ENCODE assay signal across 16 cellular contexts in the genomic region with DNA sequence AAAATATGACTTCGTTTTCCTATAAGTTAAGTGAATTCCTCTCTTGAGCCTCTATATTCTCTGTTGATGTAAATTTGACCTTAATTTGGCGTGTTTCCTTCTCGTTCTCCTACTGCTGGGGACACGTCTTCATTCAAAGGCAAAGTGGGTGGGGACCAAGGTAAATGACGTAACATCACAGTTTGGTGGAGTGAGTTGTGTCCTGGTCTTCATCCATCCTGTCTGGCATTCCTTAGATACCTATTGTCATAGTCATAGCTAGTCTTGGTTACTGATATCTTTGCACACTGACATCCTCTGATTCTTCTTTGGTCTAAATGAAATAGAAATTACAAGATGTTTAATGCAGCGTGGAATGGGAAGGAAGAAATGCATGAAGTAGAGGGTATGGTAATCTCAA.
DNase-seq lines count a peak whose midpoint lies in the region; ATAC-seq, FAIRE-seq and TF ChIP-seq lines count a peak whose summit lies in the region.
"Had no signal": no experiment of that assay in that cellular context is flagged by ENCODE, and none has a peak within 500 bp of the region (broad histone marks: within the 10 kb centered on the region; RNA-seq: fewer than 3 reads in every experiment).

No MANE protein-coding gene starts in this region.

- H3K4me3 ChIP-seq in breast epithelium (no peak overlapping the region), fibroblast of lung (replicated peaks in 1 of 4; ENCODE audit: control extremely low read depth in 1 of 4, insufficient read depth in 1 of 4, low read depth in 3 of 4, low read length in 4 of 4) (no peak overlapping the region), psoas muscle (no peak overlapping the region)
- H3K4me3 ChIP-seq: spleen, suprapubic skin had no signal

- no peak for TF ChIP-seq POLR2A in breast epithelium (IDR thresholded peaks at IDR 0.05)

- H3K27me3 ChIP-seq in breast epithelium (no peaks in the 10 kb centered on the region), fibroblast of lung (ENCODE audit: control insufficient read depth, insufficient read depth, low read length) (no peaks in the 10 kb centered on the region), psoas muscle (ENCODE audit: insufficient read depth in 3 of 3, low read length in 2 of 3) (no peaks in the 10 kb centered on the region)
- H3K27me3 ChIP-seq: spleen, suprapubic skin had no signal

- H3K4me2 ChIP-seq in fibroblast of lung (ENCODE audit: extremely low read depth, insufficient read depth, low read length) = no peak overlapping the region

- H3K4me3 Mint-ChIP-seq in MCF 10A (ENCODE audit: unreplicated experiment) = no peak overlapping the region
- H3K4me3 Mint-ChIP-seq: mesothelial cell of epicardium had no signal

- 73 to 80% (median 78%) methylated on average over 6 of the region's 6 CpGs for WGBS in psoas muscle, 3 donors

- H3K4me1 ChIP-seq in breast epithelium = no peaks in the 10 kb centered on the region
- H3K4me1 ChIP-seq in fibroblast of lung (ENCODE audit: control insufficient read depth, extremely low read depth, insufficient read depth, low read length) = peaks cover 5% of the 10 kb centered on the region
- H3K4me1 ChIP-seq in psoas muscle = no peaks in the 10 kb centered on the region
- H3K4me1 ChIP-seq: spleen, suprapubic skin had no signal

- no TSS peak for BruUV-seq in MCF 10A (replicated peaks; lab: Mats Ljungman, UMichigan)

- ATAC-seq in psoas muscle = peak in 3 of 4 donors; percentile 16 to 42 (median 42)
- ATAC-seq in HG03045 (IDR thresholded peaks at IDR 0.05; ENCODE audit: unreplicated experiment) = no peak

- no peak for TF ChIP-seq CTCF in MCF 10A (IDR thresholded peaks at IDR 0.05; ENCODE audit: unreplicated experiment)
- no peak for TF ChIP-seq CTCF in breast epithelium (IDR thresholded peaks at IDR 0.05)
- no peak for TF ChIP-seq CTCF in fibroblast of lung (conservative IDR thresholded peaks at IDR 0.05 in 1 of 2, IDR thresholded peaks at IDR 0.05 in 1 of 2; ENCODE audit: low read depth in 1 of 2, low read length in 2 of 2)
- TF ChIP-seq CTCF in psoas muscle (IDR thresholded peaks at IDR 0.05) = no peak

- H3K9me3 ChIP-seq in breast epithelium (no peaks in the 10 kb centered on the region), fibroblast of lung (ENCODE audit: control insufficient read depth, insufficient read depth, low read depth, low read length) (no peaks in the 10 kb centered on the region), psoas muscle (no peaks in the 10 kb centered on the region)
- H3K9me3 ChIP-seq: suprapubic skin had no signal

- in situ Hi-C loops in KBM-7 (cut with MboI; ENCODE audit: low pct_unique_long_range_greater_than_20kb, low sequenced_read_pairs) = no loop called here

- POLR2A ChIA-PET in MCF 10A (lab: Yijun Ruan, JAX) = interaction anchor here (1.1 kb wide), 1 partner anchor 8 kb away, joined by 3 read pairs; no protein-coding TSS in a partner anchor

- peak; percentile 83 for FAIRE-seq in RCC 7860 (lab: Jason Lieb, UNC)
- FAIRE-seq: A204.1 had no signal

- H3K36me3 Mint-ChIP-seq in MCF 10A (ENCODE audit: insufficient read depth, unreplicated experiment) = no peaks in the 10 kb centered on the region
- H3K36me3 Mint-ChIP-seq: mesothelial cell of epicardium had no signal

- no peaks in the 10 kb centered on the region for H3K36me3 ChIP-seq in breast epithelium
- H3K36me3 ChIP-seq in fibroblast of lung (ENCODE audit: control insufficient read depth, insufficient read depth, low read length) = no peaks in the 10 kb centered on the region
- H3K36me3 ChIP-seq in psoas muscle (ENCODE audit: insufficient read depth in 1 of 2, low read depth in 1 of 2) = peaks cover 0 to 7% of the 10 kb centered on the region in 2 donors
- H3K36me3 ChIP-seq: suprapubic skin had no signal

- intact Hi-C loops in MCF 10A (cut with micrococcal nuclease) (no loop called here), breast epithelium (cut with DNase I; ENCODE audit: low total_unique reads) (no loop called here), psoas muscle (cut with DNase I) (no loop called here)

- no peaks in the 10 kb centered on the region for H3K9me3 Mint-ChIP-seq in MCF 10A (ENCODE audit: unreplicated experiment)
- H3K9me3 Mint-ChIP-seq: mesothelial cell of epicardium had no signal

- H3K27ac Mint-ChIP-seq in MCF 10A (ENCODE audit: low read depth, unreplicated experiment) = no peak overlapping the region
- H3K27ac Mint-ChIP-seq: mesothelial cell of epicardium had no signal

- H3K27ac ChIP-seq in breast epithelium (no peak overlapping the region), fibroblast of lung (ENCODE audit: insufficient read depth, low read length) (no peak overlapping the region), psoas muscle (no peak overlapping the region)
- H3K27ac ChIP-seq: epithelial cell of prostate, spleen, suprapubic skin had no signal

- H2AFZ ChIP-seq in fibroblast of lung (ENCODE audit: low read length) = no peak overlapping the region

- DNase-seq in MCF 10A (ENCODE audit: unreplicated experiment) = peak; percentile 13
- no peak for DNase-seq in breast epithelium (ENCODE audit: low spot score in 2 of 2)
- DNase-seq in RCC 7860 (ENCODE audit: low spot score) = peak; percentile 93
- peak; percentile 11 to 77 for DNase-seq in fibroblast of lung (ENCODE audit: low read depth in 2 of 2)
- DNase-seq in psoas muscle = no peak
- DNase-seq in KBM-7 = no peak
- no peak for DNase-seq in stimulated activated CD4-positive, alpha-beta T cell treated with anti-CD3 and anti-CD28 coated beads, Interleukin-1b, Interleukin-23, amount 100 ng/mL, for 48 hours
- DNase-seq: NCI-H1417, NCI-H510A, RPMI8226, spleen had no signal

- H3K9ac ChIP-seq in fibroblast of lung (ENCODE audit: insufficient read depth, low read length) = no peak overlapping the region

- H3K27me3 Mint-ChIP-seq in MCF 10A (ENCODE audit: insufficient read depth, unreplicated experiment) = no peaks in the 10 kb centered on the region

- no peaks in the 10 kb centered on the region for H3K79me2 ChIP-seq in fibroblast of lung (ENCODE audit: control insufficient read depth, insufficient read depth, low read length)

- peaks cover 12% of the 10 kb centered on the region for H3K4me1 Mint-ChIP-seq in MCF 10A (ENCODE audit: insufficient read depth, unreplicated experiment)

- CTCF ChIA-PET in MCF 10A (lab: Yijun Ruan, JAX) = interaction anchor here (2.1 kb wide), 1 partner anchor 18 kb away, joined by 5 read pairs; no protein-coding TSS in a partner anchor

- H4K20me1 ChIP-seq in fibroblast of lung (ENCODE audit: control insufficient read depth, extremely low read depth, insufficient read depth, low read length) = no peaks in the 10 kb centered on the region

Comparison
In these comparisons a context has a peak if more than half of its experiments do, and no peak if none do; other contexts are left out.
1. DNase-seq: peak in MCF 10A (single experiment), RCC 7860 (single experiment) and fibroblast of lung (2 of 2); none in breast epithelium (0 of 2), psoas muscle (0 of 2), KBM-7 (single experiment) and stimulated activated CD4-positive, alpha-beta T cell treated with anti-CD3 and anti-CD28 coated beads, Interleukin-1b, Interleukin-23, amount 100 ng/mL, for 48 hours (single experiment).